ENCODE assay signal across 8 cellular contexts in the genomic region with DNA sequence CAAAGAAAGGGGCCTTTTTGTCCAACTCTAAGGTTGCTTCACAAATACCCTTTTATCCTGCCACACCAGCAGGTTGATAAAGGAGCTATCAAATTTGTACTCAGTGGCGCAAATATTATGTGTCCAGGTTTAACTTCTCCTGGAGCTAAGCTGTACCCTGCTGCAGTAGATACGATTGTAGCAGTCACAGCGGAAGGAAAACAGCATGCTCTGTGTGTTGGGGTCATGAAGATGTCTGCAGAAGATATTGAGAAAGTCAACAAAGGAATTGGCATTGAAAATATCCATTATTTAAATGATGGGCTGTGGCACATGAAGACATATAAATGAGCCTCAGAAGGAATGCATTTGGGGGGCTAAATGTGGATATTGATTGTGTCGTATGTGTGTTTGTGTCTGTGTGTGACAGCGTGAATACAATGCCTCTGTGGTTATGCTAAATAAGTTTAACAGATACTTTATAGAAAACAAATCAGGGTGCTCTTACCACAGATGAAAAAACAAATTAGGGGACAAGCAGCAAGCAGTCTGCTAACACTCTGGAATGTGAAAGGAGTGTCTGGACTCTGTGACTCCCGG. TPM values are rescaled to one million over a fixed set of nuclear protein-coding genes. Genes with fewer than 3 reads are reported as not detected.
A peak's percentile ranks its signal among the peaks of the same experiment; 100 is the strongest.
DNase-seq lines count a peak whose midpoint lies in the region; ATAC-seq, FAIRE-seq and TF ChIP-seq lines count a peak whose summit lies in the region.

No MANE protein-coding gene starts in this region.

- 58% methylated on average over 6 of the region's 6 CpGs for WGBS in HepG2 (ENCODE audit: low lambda C conversion rate)

- TF ChIP-seq POLR2A in HepG2 (IDR thresholded peaks at IDR 0.05; ENCODE audit: insufficient read depth in 1 of 2, low read depth in 2 of 2, low read length in 2 of 2): no peak

- H3K9me3 Mint-ChIP-seq in activated CD4-positive, alpha-beta T cell treated with anti-CD3 and anti-CD28 coated beads, Interleukin-2, amount 10 ng/mL, durations not matched to agents 7 days and 5 days: no peaks in the 10 kb centered on the region

- peak overlapping the region; percentile 69 for H3K4me2 ChIP-seq in HepG2 (ENCODE audit: low read depth, low read length)

- ATAC-seq in HepG2: no peak
- no peak for ATAC-seq in thoracic aorta (ENCODE audit: insufficient number of reproducible peaks, low FRiP score, low read depth)

- intact Hi-C loops in ascending aorta (cut with DNase I): loop anchor here (2.0 kb wide), 1 partner anchor 33 kb away; the partner anchor contains the start of gene HM13
- intact Hi-C loops in HepG2 (cut with micrococcal nuclease; ENCODE audit: unreplicated experiment): loop anchor here (1.0 kb wide), 1 partner anchor 31 kb away; no protein-coding TSS in a partner anchor

- no peak for TF ChIP-seq CTCF in ascending aorta (IDR thresholded peaks at IDR 0.05)
- TF ChIP-seq CTCF in HepG2 (CRISPR knock-in tag; IDR thresholded peaks at IDR 0.05): no peak
- TF ChIP-seq CTCF in thoracic aorta (IDR thresholded peaks at IDR 0.05): no peak

- POLR2A ChIA-PET in activated CD4-positive, alpha-beta T cell treated with anti-CD3 and anti-CD28 coated beads, Interleukin-2, amount 10 ng/mL, durations not matched to agents 7 days and 5 days (lab: Charles Lee): interaction anchor here (0.5 kb wide), 1 partner anchor 16 kb away, joined by 3 read pairs; no protein-coding TSS in a partner anchor
- POLR2A ChIA-PET in HepG2 (lab: Yijun Ruan, JAX): interaction anchor here (0.6 to 2.6 kb wide), 15 partner anchors 8 to 65 kb away, joined by 3 to 12 read pairs (median 6); partner anchors contain the start of gene ID1

- H3K36me3 ChIP-seq in ascending aorta (peaks cover 53 to 56% of the 10 kb centered on the region in 2 donors), HepG2 (replicated peaks in 1 of 2; ENCODE audit: control insufficient read depth in 1 of 2, insufficient read depth in 2 of 2, low read length in 2 of 2) (peaks cover 51 to 81% of the 10 kb centered on the region in 2 experiments), thoracic aorta (peaks cover 38% of the 10 kb centered on the region)

- no peak overlapping the region for H2AFZ ChIP-seq in HepG2 (ENCODE audit: low read length)

- H3K27ac ChIP-seq in ascending aorta (peak overlapping the region; percentile 75 to 84), HepG2 (ENCODE audit: extremely low read length, insufficient read depth, low read length) (peak overlapping the region; percentile 92), thoracic aorta (peak overlapping the region; percentile 45 to 87)

- TSS peak; percentile 54 for BruUV-seq in HepG2 (replicated peaks; lab: Mats Ljungman, UMichigan)

- no peak for TF ChIP-seq RAD21 in HepG2 (CRISPR knock-in tag; IDR thresholded peaks at IDR 0.05)

- peak overlapping the region; percentile 89 for H3K9ac ChIP-seq in HepG2 (ENCODE audit: insufficient read depth, low read depth, low read length)

- no peak for FAIRE-seq in HepG2 (lab: Jason Lieb, UNC)

- DNase-seq in activated CD4-positive, alpha-beta T cell treated with anti-CD3 and anti-CD28 coated beads, Interleukin-2, amount 10 ng/mL, durations not matched to agents 7 days and 5 days: no peak
- DNase-seq in activated CD4-positive, alpha-beta T cell treated with anti-CD3 and anti-CD28 coated beads, Interleukin-2, amount 50 U/mL, for 1 hour: no peak
- DNase-seq in ascending aorta (ENCODE audit: low spot score in 2 of 2) (no peak), HepG2 (ENCODE audit: low spot score) (no peak), thoracic aorta (ENCODE audit: low spot score) (no peak)
- DNase-seq in activated CD4-positive, CD25-positive, alpha-beta regulatory T cell treated with anti-CD3 and anti-CD28 coated beads, Interleukin-2, amount 50 U/mL, for 72 hours: no peak
- no peak for DNase-seq in stimulated activated CD4-positive, alpha-beta T cell treated with anti-CD3 and anti-CD28 coated beads, Interleukin-1b, Interleukin-23, amount 100 ng/mL, for 48 hours
- DNase-seq in stimulated activated CD4-positive, alpha-beta T cell treated with anti-CD3 and anti-CD28 coated beads, Interleukin-4, amount 100 ng/mL, for 4 hours: no peak

- H3K4me3 ChIP-seq in ascending aorta (peak overlapping the region; percentile 43 to 60), HepG2 (replicated peaks in 1 of 3; ENCODE audit: insufficient read depth in 1 of 3, low read depth in 2 of 3, low read length in 3 of 3) (peak overlapping the region; percentile 66 to 72 (median 68)), thoracic aorta (peak overlapping the region; percentile 77)

- H3K4me3 Mint-ChIP-seq in activated CD4-positive, alpha-beta T cell treated with anti-CD3 and anti-CD28 coated beads, Interleukin-2, amount 10 ng/mL, durations not matched to agents 7 days and 5 days: peak overlapping the region; percentile 83

- CTCF ChIA-PET in activated CD4-positive, alpha-beta T cell treated with anti-CD3 and anti-CD28 coated beads, Interleukin-2, amount 10 ng/mL, durations not matched to agents 7 days and 5 days (lab: Charles Lee): interaction anchor here (0.7 to 18.6 kb wide), 3 partner anchors 13 to 62 kb away, joined by 3 to 282 read pairs (median 3); no protein-coding TSS in a partner anchor
- CTCF ChIA-PET in HepG2 (lab: Yijun Ruan, JAX; ENCODE audit: low intra/inter-chr PET ratio, low total read pairs): no interaction called here

- H3K36me3 Mint-ChIP-seq in activated CD4-positive, alpha-beta T cell treated with anti-CD3 and anti-CD28 coated beads, Interleukin-2, amount 10 ng/mL, durations not matched to agents 7 days and 5 days (ENCODE audit: low read depth): peaks cover 57% of the 10 kb centered on the region

- H3K27me3 ChIP-seq in ascending aorta (no peaks in the 10 kb centered on the region), HepG2 (ENCODE audit: control insufficient read depth in 1 of 2, insufficient read depth in 2 of 2, low read length in 2 of 2) (no peaks in the 10 kb centered on the region), thoracic aorta (replicated peaks; ENCODE audit: insufficient read depth) (no peaks in the 10 kb centered on the region)

- peak overlapping the region; percentile 93 for H3K27ac Mint-ChIP-seq in activated CD4-positive, alpha-beta T cell treated with anti-CD3 and anti-CD28 coated beads, Interleukin-2, amount 10 ng/mL, durations not matched to agents 7 days and 5 days

- H3K9me3 ChIP-seq in ascending aorta: no peaks in the 10 kb centered on the region
- no peaks in the 10 kb centered on the region for H3K9me3 ChIP-seq in HepG2 (ENCODE audit: low read length)
- H3K9me3 ChIP-seq in thoracic aorta: no peaks in the 10 kb centered on the region

- H3K79me2 ChIP-seq in HepG2 (ENCODE audit: insufficient read depth, low read length): peaks cover 19% of the 10 kb centered on the region

- no peak for TF ChIP-seq EP300 in HepG2 (IDR thresholded peaks at IDR 0.05; ENCODE audit: low read depth in 2 of 2, low read length in 2 of 2)
- TF ChIP-seq EP300 in HepG2 (CRISPR knock-in tag; IDR thresholded peaks at IDR 0.05; ENCODE audit: borderline replicate concordance): no peak

- peaks cover 25% of the 10 kb centered on the region for H3K4me1 Mint-ChIP-seq in activated CD4-positive, alpha-beta T cell treated with anti-CD3 and anti-CD28 coated beads, Interleukin-2, amount 10 ng/mL, durations not matched to agents 7 days and 5 days

- no peaks in the 10 kb centered on the region for H4K20me1 ChIP-seq in HepG2 (ENCODE audit: insufficient read depth, low read length)

- in situ Hi-C loops in HepG2 (cut with HindIII; ENCODE audit: extremely low pct_ligation_motif_present, low pct_unique_long_range_greater_than_20kb): no loop called here

- H3K27me3 Mint-ChIP-seq in activated CD4-positive, alpha-beta T cell treated with anti-CD3 and anti-CD28 coated beads, Interleukin-2, amount 10 ng/mL, durations not matched to agents 7 days and 5 days: no peaks in the 10 kb centered on the region

- H3K4me1 ChIP-seq in ascending aorta (no peaks in the 10 kb centered on the region), HepG2 (ENCODE audit: insufficient read depth, low read length) (peaks cover 26% of the 10 kb centered on the region), thoracic aorta (ENCODE audit: control insufficient read depth in 1 of 2, low read depth in 2 of 2) (peaks cover 0 to 10% of the 10 kb centered on the region in 2 donors)

RNA-seq across cellular contexts. Expression of gene HM13, which starts 33.6 kb away (rescaled TPM):
- 100 to 1,000 TPM; 137 to 146 TPM for total RNA-seq in activated CD4-positive, alpha-beta T cell treated with anti-CD3 and anti-CD28 coated beads, Interleukin-2, amount 10 ng/mL, durations not matched to agents 7 days and 5 days
- total RNA-seq in ascending aorta (84.9 TPM), HepG2 (2016; rRNA removed; fragmentation: Illumina TruSeq; extraction: Trizol) (68.4 and 118 TPM in 2 replicates), thoracic aorta (10 to 100 TPM; 71.6 to 76.7 TPM)
- 46.8 and 55.9 TPM in 2 replicates for total RNA-seq in HepG2 (2016; cell fraction: cytosol; rRNA removed; fragmentation: Illumina TruSeq; extraction: Trizol; ENCODE audit: low read depth)
- 71.4 and 118 TPM in 2 replicates for total RNA-seq in HepG2 (2016; cell fraction: insoluble cytoplasmic fraction; rRNA removed; fragmentation: Illumina TruSeq; extraction: Trizol)
- 73.9 and 80.7 TPM in 2 replicates for total RNA-seq in HepG2 (2016; cell fraction: membrane; rRNA removed; fragmentation: Illumina TruSeq; extraction: Trizol)
- total RNA-seq in HepG2 (2016; cell fraction: nucleus; rRNA removed; fragmentation: Illumina TruSeq; extraction: Trizol): 165 and 184 TPM in 2 replicates
- 243 and 287 TPM in 2 replicates for polyA plus RNA-seq in HepG2 (2011; rRNA removed)
- polyA plus RNA-seq in HepG2 (2011; cell fraction: cytosol; rRNA removed): 198 and 200 TPM in 2 replicates
- 203 and 206 TPM in 2 replicates for polyA plus RNA-seq in HepG2 (2011; cell fraction: nucleus; rRNA removed)
- polyA plus RNA-seq in HepG2 (2012): 156 and 233 TPM in 2 replicates
- polyA plus RNA-seq in HepG2 (2016; cell fraction: cytosol; fragmentation: Illumina TruSeq; extraction: Trizol; ENCODE audit: low read depth): 90.6 and 110 TPM in 2 replicates
- 129 and 148 TPM in 2 replicates for polyA plus RNA-seq in HepG2 (2016; cell fraction: insoluble cytoplasmic fraction; fragmentation: Illumina TruSeq; extraction: Trizol; ENCODE audit: low read depth)
- 108 and 120 TPM in 2 replicates for polyA plus RNA-seq in HepG2 (2016; cell fraction: membrane; fragmentation: Illumina TruSeq; extraction: Trizol; ENCODE audit: low read depth)
- 374 and 382 TPM in 2 replicates for polyA plus RNA-seq in HepG2 (2016; cell fraction: nucleus; fragmentation: Illumina TruSeq; extraction: Trizol; ENCODE audit: insufficient read depth, low read depth)
- 365 and 413 TPM in 2 replicates for polyA minus RNA-seq in HepG2 (2011; rRNA and poly(A)+ RNA removed; ENCODE audit: low replicate concordance)
- 123 and 142 TPM in 2 replicates for polyA minus RNA-seq in HepG2 (2011; cell fraction: cytosol; rRNA and poly(A)+ RNA removed)
- polyA minus RNA-seq in HepG2 (2011; cell fraction: nucleus; rRNA and poly(A)+ RNA removed): 195 and 210 TPM in 2 replicates

RNA-seq across cellular contexts. Expression of gene ID1, which starts 57.3 kb away (rescaled TPM):
- 1 to 10 TPM in 1 of 2 experiments, under 1 TPM in 1; 0.85 to 1.4 TPM for total RNA-seq in activated CD4-positive, alpha-beta T cell treated with anti-CD3 and anti-CD28 coated beads, Interleukin-2, amount 10 ng/mL, durations not matched to agents 7 days and 5 days
- 3,326 TPM for total RNA-seq in ascending aorta
- total RNA-seq in HepG2 (2016; rRNA removed; fragmentation: Illumina TruSeq; extraction: Trizol): 315 and 419 TPM in 2 replicates
- total RNA-seq in HepG2 (2016; cell fraction: cytosol; rRNA removed; fragmentation: Illumina TruSeq; extraction: Trizol; ENCODE audit: low read depth): 421 and 422 TPM in 2 replicates
- total RNA-seq in HepG2 (2016; cell fraction: insoluble cytoplasmic fraction; rRNA removed; fragmentation: Illumina TruSeq; extraction: Trizol): 297 and 421 TPM in 2 replicates
- total RNA-seq in HepG2 (2016; cell fraction: membrane; rRNA removed; fragmentation: Illumina TruSeq; extraction: Trizol): 329 and 339 TPM in 2 replicates
- 273 and 295 TPM in 2 replicates for total RNA-seq in HepG2 (2016; cell fraction: nucleus; rRNA removed; fragmentation: Illumina TruSeq; extraction: Trizol)
- 258 and 320 TPM in 2 replicates for polyA plus RNA-seq in HepG2 (2011; rRNA removed)
- 494 and 1,223 TPM in 2 replicates for polyA plus RNA-seq in HepG2 (2011; cell fraction: cytosol; rRNA removed)
- 541 and 1,398 TPM in 2 replicates for polyA plus RNA-seq in HepG2 (2011; cell fraction: nucleus; rRNA removed)
- polyA plus RNA-seq in HepG2 (2012): 119 and 147 TPM in 2 replicates
- polyA plus RNA-seq in HepG2 (2016; cell fraction: cytosol; fragmentation: Illumina TruSeq; extraction: Trizol; ENCODE audit: low read depth): 99.0 and 102 TPM in 2 replicates
- polyA plus RNA-seq in HepG2 (2016; cell fraction: insoluble cytoplasmic fraction; fragmentation: Illumina TruSeq; extraction: Trizol; ENCODE audit: low read depth): 273 and 282 TPM in 2 replicates
- 104 TPM in 2 replicates for polyA plus RNA-seq in HepG2 (2016; cell fraction: membrane; fragmentation: Illumina TruSeq; extraction: Trizol; ENCODE audit: low read depth)
- 496 and 499 TPM in 2 replicates for polyA plus RNA-seq in HepG2 (2016; cell fraction: nucleus; fragmentation: Illumina TruSeq; extraction: Trizol; ENCODE audit: insufficient read depth, low read depth)
- polyA minus RNA-seq in HepG2 (2011; rRNA and poly(A)+ RNA removed; ENCODE audit: low replicate concordance): 259 and 709 TPM in 2 replicates
- polyA minus RNA-seq in HepG2 (2011; cell fraction: cytosol; rRNA and poly(A)+ RNA removed): 242 and 434 TPM in 2 replicates
- polyA minus RNA-seq in HepG2 (2011; cell fraction: nucleus; rRNA and poly(A)+ RNA removed): 194 and 456 TPM in 2 replicates
- total RNA-seq in thoracic aorta: 100 to 1,000 TPM; 310 to 944 TPM

Comparison
In these comparisons a context has a peak if more than half of its experiments do, and no peak if none do; other contexts are left out.
1. RNA of gene ID1, which starts 57.3 kb away (total RNA-seq): 3,326 TPM in ascending aorta (single experiment), 310 to 944 TPM in thoracic aorta and 273 to 422 TPM in HepG2; 0.85 to 1.4 TPM in activated CD4-positive, alpha-beta T cell treated with anti-CD3 and anti-CD28 coated beads, Interleukin-2, amount 10 ng/mL, durations not matched to agents 7 days and 5 days; every median in the first group is over 100 times any median in the second.
2. Peak in every context shown above with its lines, with median percentiles within 50 percentile points of each other: H3K27ac ChIP-seq and H3K4me3 ChIP-seq.